ENCODE assay signal across 4 cellular contexts in the genomic region with DNA sequence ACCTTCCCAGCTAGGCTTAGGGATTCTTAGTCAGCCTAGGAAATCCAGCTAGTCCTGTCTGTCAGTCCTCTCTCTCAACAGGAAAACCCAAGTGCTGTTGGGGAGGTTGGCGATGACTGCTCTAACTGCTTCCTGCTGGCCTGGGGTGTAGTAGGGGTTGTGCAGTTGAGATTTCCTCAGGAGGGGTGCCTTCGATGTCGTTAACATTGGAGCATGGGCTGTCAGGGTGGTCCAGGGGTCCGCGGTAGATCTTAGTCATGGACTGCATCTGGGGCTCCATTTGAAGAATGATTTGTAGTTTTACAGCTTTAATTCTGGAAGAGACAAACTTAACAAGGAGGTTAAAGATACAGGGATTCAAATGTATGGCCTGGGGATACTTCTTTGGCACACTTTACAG. TPM values are rescaled to one million over a fixed set of nuclear protein-coding genes. Genes with fewer than 3 reads are reported as not detected.
"Had no signal": no experiment of that assay in that cellular context is flagged by ENCODE, and none has a peak within 500 bp of the region (broad histone marks: within the 10 kb centered on the region; RNA-seq: fewer than 3 reads in every experiment).

No MANE protein-coding gene starts in this region.

RNA-seq across cellular contexts. Expression of gene IGSF5, which starts 5.5 kb away (rescaled TPM):
- total RNA-seq: HepG2, IMR-90, K562 had no signal
- polyA plus RNA-seq: HepG2, IgD-negative memory B cell, IMR-90, K562 had no signal
